In the genomic region with DNA sequence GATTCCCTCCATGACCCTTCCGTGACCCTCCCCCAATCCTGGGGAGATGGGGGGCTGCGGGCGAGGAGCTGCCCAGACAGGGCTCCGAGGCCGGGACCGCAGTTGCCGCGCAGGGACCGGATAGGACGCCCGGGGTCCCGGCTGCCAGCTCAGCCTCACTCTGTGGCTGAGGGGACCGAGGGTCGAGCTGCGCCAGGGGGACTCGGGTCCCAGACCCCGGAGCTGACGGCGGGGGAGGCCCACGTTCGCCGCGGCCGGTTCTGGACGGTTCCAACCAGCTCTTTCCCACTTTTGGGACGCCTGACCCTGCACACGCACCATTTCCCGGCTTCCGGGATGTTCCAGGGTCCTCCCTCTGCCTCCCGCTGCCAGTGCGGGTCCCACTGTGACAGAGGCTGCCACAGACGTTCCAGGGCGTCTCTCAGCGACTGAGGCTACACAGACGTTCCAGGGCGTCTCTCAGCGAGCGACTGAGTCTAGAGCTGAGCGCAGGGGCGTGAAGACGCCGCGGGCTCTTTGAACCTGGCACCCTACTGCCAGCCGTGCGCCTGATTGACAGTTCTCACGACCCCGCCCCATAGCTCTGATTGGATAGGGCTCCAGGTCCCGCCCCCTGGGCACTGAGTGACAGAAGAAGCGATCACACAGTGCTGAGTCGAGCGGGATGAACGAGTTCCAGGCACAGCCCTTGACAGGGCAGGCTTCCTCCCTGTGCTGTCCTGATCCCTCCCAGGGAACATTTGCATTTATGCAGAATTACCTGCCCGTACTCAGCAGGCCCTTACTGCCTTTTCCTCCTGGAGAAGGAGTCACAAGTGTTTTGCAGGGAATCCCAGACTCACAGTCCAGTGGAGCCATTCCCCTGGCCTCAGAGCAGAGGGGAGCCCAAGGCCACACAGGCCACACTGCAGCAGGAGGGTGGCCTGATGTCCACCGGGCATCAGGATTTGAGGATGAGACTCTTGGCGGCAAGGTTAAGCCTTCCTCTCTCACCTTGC, we compare ENCODE assay signal across 1 cellular context.
TF ChIP-seq lines count a peak whose summit lies in the region.

Gene ZNF563 (minus strand): TSS at position 472 of the 998 bp plus-strand sequence. CDS start 151 bp downstream, at position 321.

TF ChIP-seq in HepG2, 621 proteins besides CTCF, POLR2A, EP300 and RAD21 (continued from another document):
- no peak; the same call in 1 of the 2 replicates for TF ChIP-seq ZNF512B (CRISPR knock-in tag; IDR thresholded peaks at IDR 0.05; ENCODE audit: borderline replicate concordance)
- no peak for TF ChIP-seq ZBTB1 (CRISPR knock-in tag; IDR thresholded peaks at IDR 0.05; ENCODE audit: borderline replicate concordance)
- no peak for TF ChIP-seq ZSCAN9 (CRISPR knock-in tag; IDR thresholded peaks at IDR 0.05; ENCODE audit: borderline replicate concordance)
- TF ChIP-seq NR0B2 (CRISPR knock-in tag; IDR thresholded peaks at IDR 0.05) = no peak
- TF ChIP-seq, protein P1, sequence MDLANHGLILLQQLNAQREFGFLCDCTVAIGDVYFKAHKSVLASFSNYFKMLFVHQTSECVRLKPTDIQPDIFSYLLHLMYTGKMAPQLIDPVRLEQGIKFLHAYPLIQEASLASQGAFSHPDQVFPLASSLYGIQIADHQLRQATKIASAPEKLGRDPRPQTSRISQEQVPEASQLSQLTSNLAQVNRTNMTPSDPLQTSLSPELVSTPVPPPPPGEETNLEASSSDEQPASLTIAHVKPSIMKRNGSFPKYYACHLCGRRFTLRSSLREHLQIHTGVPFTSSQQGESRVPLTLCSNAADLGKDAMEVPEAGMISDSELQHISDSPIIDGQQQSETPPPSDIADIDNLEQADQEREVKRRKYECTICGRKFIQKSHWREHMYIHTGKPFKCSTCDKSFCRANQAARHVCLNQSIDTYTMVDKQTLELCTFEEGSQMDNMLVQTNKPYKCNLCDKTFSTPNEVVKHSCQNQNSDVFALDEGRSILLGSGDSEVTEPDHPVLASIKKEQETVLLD (CRISPR knock-in tag; IDR thresholded peaks at IDR 0.05; ENCODE audit: low read depth) = no peak
- TF ChIP-seq ZNF101 (CRISPR knock-in tag; IDR thresholded peaks at IDR 0.05; ENCODE audit: borderline replicate concordance, low read depth) = no peak
- TF ChIP-seq, protein P2, sequence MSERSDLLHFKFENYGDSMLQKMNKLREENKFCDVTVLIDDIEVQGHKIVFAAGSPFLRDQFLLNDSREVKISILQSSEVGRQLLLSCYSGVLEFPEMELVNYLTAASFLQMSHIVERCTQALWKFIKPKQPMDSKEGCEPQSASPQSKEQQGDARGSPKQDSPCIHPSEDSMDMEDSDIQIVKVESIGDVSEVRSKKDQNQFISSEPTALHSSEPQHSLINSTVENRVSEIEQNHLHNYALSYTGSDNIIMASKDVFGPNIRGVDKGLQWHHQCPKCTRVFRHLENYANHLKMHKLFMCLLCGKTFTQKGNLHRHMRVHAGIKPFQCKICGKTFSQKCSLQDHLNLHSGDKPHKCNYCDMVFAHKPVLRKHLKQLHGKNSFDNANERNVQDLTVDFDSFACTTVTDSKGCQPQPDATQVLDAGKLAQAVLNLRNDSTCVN (CRISPR knock-in tag; IDR thresholded peaks at IDR 0.05; ENCODE audit: borderline replicate concordance) = no peak
- no peak for TF ChIP-seq IKZF4 (CRISPR knock-in tag; IDR thresholded peaks at IDR 0.05; ENCODE audit: borderline replicate concordance, low read depth, not compliant biosample characterization)
- TF ChIP-seq MXD3 (CRISPR knock-in tag; IDR thresholded peaks at IDR 0.05) = no peak
- TF ChIP-seq BCL6 (CRISPR knock-in tag; IDR thresholded peaks at IDR 0.05) = peak; percentile 43
- TF ChIP-seq NAIF1 (CRISPR knock-in tag; IDR thresholded peaks at IDR 0.05; ENCODE audit: borderline replicate concordance) = no peak
- TF ChIP-seq E2F1 (CRISPR knock-in tag; IDR thresholded peaks at IDR 0.05) = no peak
- TF ChIP-seq ETV6 (CRISPR knock-in tag; conservative IDR thresholded peaks at IDR 0.05) = no peak; the same call in 1 of the 2 replicates
- peak; percentile 64; the same call in 1 of the 2 replicates for TF ChIP-seq MYPOP (CRISPR knock-in tag; IDR thresholded peaks at IDR 0.05)
- TF ChIP-seq ZNF263 (CRISPR knock-in tag; IDR thresholded peaks at IDR 0.05) = 0 out of 2 replicates have a peak, but pooled peaks have one; percentile 39
- no peak for TF ChIP-seq DNMT1 (CRISPR knock-in tag; IDR thresholded peaks at IDR 0.05)
- TF ChIP-seq, protein P3, sequence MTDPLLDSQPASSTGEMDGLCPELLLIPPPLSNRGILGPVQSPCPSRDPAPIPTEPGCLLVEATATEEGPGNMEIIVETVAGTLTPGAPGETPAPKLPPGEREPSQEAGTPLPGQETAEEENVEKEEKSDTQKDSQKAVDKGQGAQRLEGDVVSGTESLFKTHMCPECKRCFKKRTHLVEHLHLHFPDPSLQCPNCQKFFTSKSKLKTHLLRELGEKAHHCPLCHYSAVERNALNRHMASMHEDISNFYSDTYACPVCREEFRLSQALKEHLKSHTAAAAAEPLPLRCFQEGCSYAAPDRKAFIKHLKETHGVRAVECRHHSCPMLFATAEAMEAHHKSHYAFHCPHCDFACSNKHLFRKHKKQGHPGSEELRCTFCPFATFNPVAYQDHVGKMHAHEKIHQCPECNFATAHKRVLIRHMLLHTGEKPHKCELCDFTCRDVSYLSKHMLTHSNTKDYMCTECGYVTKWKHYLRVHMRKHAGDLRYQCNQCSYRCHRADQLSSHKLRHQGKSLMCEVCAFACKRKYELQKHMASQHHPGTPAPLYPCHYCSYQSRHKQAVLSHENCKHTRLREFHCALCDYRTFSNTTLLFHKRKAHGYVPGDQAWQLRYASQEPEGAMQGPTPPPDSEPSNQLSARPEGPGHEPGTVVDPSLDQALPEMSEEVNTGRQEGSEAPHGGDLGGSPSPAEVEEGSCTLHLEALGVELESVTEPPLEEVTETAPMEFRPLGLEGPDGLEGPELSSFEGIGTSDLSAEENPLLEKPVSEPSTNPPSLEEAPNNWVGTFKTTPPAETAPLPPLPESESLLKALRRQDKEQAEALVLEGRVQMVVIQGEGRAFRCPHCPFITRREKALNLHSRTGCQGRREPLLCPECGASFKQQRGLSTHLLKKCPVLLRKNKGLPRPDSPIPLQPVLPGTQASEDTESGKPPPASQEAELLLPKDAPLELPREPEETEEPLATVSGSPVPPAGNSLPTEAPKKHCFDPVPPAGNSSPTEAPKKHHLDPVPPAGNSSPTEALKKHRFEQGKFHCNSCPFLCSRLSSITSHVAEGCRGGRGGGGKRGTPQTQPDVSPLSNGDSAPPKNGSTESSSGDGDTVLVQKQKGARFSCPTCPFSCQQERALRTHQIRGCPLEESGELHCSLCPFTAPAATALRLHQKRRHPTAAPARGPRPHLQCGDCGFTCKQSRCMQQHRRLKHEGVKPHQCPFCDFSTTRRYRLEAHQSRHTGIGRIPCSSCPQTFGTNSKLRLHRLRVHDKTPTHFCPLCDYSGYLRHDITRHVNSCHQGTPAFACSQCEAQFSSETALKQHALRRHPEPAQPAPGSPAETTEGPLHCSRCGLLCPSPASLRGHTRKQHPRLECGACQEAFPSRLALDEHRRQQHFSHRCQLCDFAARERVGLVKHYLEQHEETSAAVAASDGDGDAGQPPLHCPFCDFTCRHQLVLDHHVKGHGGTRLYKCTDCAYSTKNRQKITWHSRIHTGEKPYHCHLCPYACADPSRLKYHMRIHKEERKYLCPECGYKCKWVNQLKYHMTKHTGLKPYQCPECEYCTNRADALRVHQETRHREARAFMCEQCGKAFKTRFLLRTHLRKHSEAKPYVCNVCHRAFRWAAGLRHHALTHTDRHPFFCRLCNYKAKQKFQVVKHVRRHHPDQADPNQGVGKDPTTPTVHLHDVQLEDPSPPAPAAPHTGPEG (CRISPR knock-in tag; IDR thresholded peaks at IDR 0.05) = no peak; the same call in 1 of the 2 replicates
- peak; percentile 88 for TF ChIP-seq ZSCAN31 (CRISPR knock-in tag; IDR thresholded peaks at IDR 0.05; ENCODE audit: low read depth)
